Comparison of ENCODE assay signal across 12 cellular contexts in genomic region chr11:94876222-94876621, GRCh38.
DNase-seq lines count a peak whose midpoint lies in the region; ATAC-seq and TF ChIP-seq lines count a peak whose summit lies in the region.
"Had no signal": no experiment of that assay in that cellular context is flagged by ENCODE, and none has a peak within 500 bp of the region (broad histone marks: within the 10 kb centered on the region; RNA-seq: fewer than 3 reads in every experiment).

No MANE protein-coding gene starts in this region.

- H3K4me1 ChIP-seq in neural progenitor cell: no peaks in the 10 kb centered on the region

- H3K4me3 Mint-ChIP-seq in HFFc6: peak overlapping the region; percentile 70
- H3K4me3 Mint-ChIP-seq in brain: no peak overlapping the region
- H3K4me3 Mint-ChIP-seq in neural progenitor cell: no peak overlapping the region
- H3K4me3 Mint-ChIP-seq: CD4-positive, alpha-beta T cell; neural crest cell had no signal

- H4K20me1 ChIP-seq in neural progenitor cell (ENCODE audit: low read depth): no peaks in the 10 kb centered on the region

- H3K9ac ChIP-seq in neural progenitor cell: no peak overlapping the region

- H3K36me3 ChIP-seq in neural progenitor cell: no peaks in the 10 kb centered on the region

- peaks cover 5% of the 10 kb centered on the region for H3K27me3 Mint-ChIP-seq in HFFc6 (ENCODE audit: insufficient read depth)
- no peaks in the 10 kb centered on the region for H3K27me3 Mint-ChIP-seq in brain
- no peaks in the 10 kb centered on the region for H3K27me3 Mint-ChIP-seq in neural progenitor cell (ENCODE audit: insufficient read depth, low read depth)

- TF ChIP-seq CTCF in AG04450 (IDR thresholded peaks at IDR 0.05; ENCODE audit: low read depth, low read length) (no peak), HFFc6 (IDR thresholded peaks at IDR 0.05) (no peak), brain (conservative IDR thresholded peaks at IDR 0.05) (no peak), neural progenitor cell (IDR thresholded peaks at IDR 0.05) (no peak)

- no peaks in the 10 kb centered on the region for H3K27me3 ChIP-seq in AG04450 (ENCODE audit: control insufficient read depth, insufficient read depth, low read length)
- H3K27me3 ChIP-seq in neural progenitor cell: no peaks in the 10 kb centered on the region

- H3K4me1 Mint-ChIP-seq in HFFc6 (ENCODE audit: low read depth) (peaks cover 45% of the 10 kb centered on the region), brain (peaks cover 23% of the 10 kb centered on the region), neural progenitor cell (peaks cover 27% of the 10 kb centered on the region)

- no peaks in the 10 kb centered on the region for H3F3A ChIP-seq in neural progenitor cell (ENCODE audit: low read depth)

- no peak for ATAC-seq in GM18907 (IDR thresholded peaks at IDR 0.05; ENCODE audit: unreplicated experiment)

- CTCF ChIA-PET in AG04450 (lab: Charles Lee): interaction anchor here (1.1 to 1.2 kb wide), 2 partner anchors 93 to 252 kb away, joined by 4 to 7 read pairs; no protein-coding TSS in a partner anchor

- H3K4me3 ChIP-seq in AG04450 (ENCODE audit: low read depth, low read length) (no peak overlapping the region), neural progenitor cell (no peak overlapping the region)

- H2AFZ ChIP-seq in neural progenitor cell (replicated peaks): no peak overlapping the region

- H3K9me3 ChIP-seq in AG04450 (ENCODE audit: control insufficient read depth, insufficient read depth, low read length) (no peaks in the 10 kb centered on the region), neural progenitor cell (ENCODE audit: low read depth) (no peaks in the 10 kb centered on the region)

- H3K36me3 Mint-ChIP-seq in HFFc6 (ENCODE audit: low read depth): peaks cover 42% of the 10 kb centered on the region
- H3K36me3 Mint-ChIP-seq in brain: peaks cover 74% of the 10 kb centered on the region
- peaks cover 50% of the 10 kb centered on the region for H3K36me3 Mint-ChIP-seq in neural progenitor cell

- POLR2A ChIA-PET in AG04450 (lab: Yijun Ruan, JAX): interaction anchor here (0.5 to 1.3 kb wide), 3 partner anchors 13 to 41 kb away, joined by 3 to 4 read pairs (median 3); no protein-coding TSS in a partner anchor

- H3K79me2 ChIP-seq in neural progenitor cell (ENCODE audit: low read depth): no peaks in the 10 kb centered on the region

- H3K27ac ChIP-seq in AG04450 (ENCODE audit: low read depth, low read length): peak overlapping the region; percentile 99
- H3K27ac ChIP-seq in neural progenitor cell: no peak overlapping the region
- no peak overlapping the region for H3K27ac ChIP-seq in substantia nigra (ENCODE audit: low read depth, low read length, poor library complexity, severe bottlenecking)

- H3K27ac Mint-ChIP-seq in HFFc6: peak overlapping the region; percentile 98
- H3K27ac Mint-ChIP-seq in brain: peak overlapping the region in 4 of 5 experiments; percentile 50 to 94 (median 89)
- peak overlapping the region; percentile 75 for H3K27ac Mint-ChIP-seq in neural progenitor cell
- H3K27ac Mint-ChIP-seq: CD4-positive, alpha-beta T cell had no signal

- H3K9me3 Mint-ChIP-seq in HFFc6 (no peaks in the 10 kb centered on the region), brain (no peaks in the 10 kb centered on the region), neural progenitor cell (no peaks in the 10 kb centered on the region)
- H3K9me3 Mint-ChIP-seq: CD4-positive, alpha-beta T cell; neural crest cell had no signal

- no peak overlapping the region for H3K4me2 ChIP-seq in neural progenitor cell

- no peak for DNase-seq in AG04450 (ENCODE audit: low read depth, low spot score)
- no peak for DNase-seq in HFFc6
- no peak for DNase-seq in neural progenitor cell (ENCODE audit: low spot score)
- no peak for DNase-seq in substantia nigra (lab: John Stamatoyannopoulos, UW)
- no peak for DNase-seq in medulla oblongata (ENCODE audit: extremely low spot score)
- DNase-seq in NCI-H1092 (lab: John Stamatoyannopoulos, UW): no peak
- DNase-seq: activated CD4-positive, alpha-beta T cell treated with anti-CD3 and anti-CD28 coated beads for 1 hour; NCI-H2107 had no signal
